8 cellular contexts compared by ENCODE assay signal in the genomic region with DNA sequence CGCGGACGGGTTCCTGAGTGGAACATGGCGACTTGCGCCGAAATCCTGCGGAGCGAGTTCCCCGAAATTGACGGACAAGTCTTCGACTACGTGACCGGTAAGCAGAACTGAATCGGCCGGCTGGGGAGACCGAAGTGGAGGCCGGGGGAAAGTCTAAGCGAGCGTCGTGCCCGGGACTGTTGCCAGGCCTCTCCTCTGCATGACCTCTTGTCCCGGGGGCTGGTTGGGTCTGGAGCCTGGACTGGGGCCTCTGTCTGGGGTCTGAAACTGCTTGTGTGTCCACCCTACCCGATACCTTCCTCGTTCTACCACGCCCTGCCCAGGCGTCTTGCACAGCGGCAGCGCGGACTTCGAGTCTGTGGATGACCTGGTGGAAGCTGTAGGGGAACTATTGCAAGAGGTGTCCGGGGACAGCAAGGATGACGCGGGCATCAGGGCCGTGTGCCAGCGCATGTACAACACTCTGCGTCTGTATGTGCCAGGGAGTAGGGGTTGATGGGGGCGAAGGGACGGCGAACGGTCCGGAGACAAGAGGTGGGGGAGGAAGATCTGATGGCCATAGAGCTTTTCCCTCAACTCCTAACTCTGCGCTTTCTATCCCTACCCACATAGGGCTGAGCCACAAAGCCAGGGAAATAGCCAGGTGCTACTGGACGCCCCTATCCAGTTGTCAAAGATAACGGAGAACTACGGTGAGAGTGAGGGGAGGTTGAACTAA. TPM values are rescaled to one million over a fixed set of nuclear protein-coding genes. Genes with fewer than 3 reads are reported as not detected.
A peak's percentile ranks its signal among the peaks of the same experiment; 100 is the strongest.
DNase-seq lines count a peak whose midpoint lies in the region; ATAC-seq and TF ChIP-seq lines count a peak whose summit lies in the region.

A gene with protein sequence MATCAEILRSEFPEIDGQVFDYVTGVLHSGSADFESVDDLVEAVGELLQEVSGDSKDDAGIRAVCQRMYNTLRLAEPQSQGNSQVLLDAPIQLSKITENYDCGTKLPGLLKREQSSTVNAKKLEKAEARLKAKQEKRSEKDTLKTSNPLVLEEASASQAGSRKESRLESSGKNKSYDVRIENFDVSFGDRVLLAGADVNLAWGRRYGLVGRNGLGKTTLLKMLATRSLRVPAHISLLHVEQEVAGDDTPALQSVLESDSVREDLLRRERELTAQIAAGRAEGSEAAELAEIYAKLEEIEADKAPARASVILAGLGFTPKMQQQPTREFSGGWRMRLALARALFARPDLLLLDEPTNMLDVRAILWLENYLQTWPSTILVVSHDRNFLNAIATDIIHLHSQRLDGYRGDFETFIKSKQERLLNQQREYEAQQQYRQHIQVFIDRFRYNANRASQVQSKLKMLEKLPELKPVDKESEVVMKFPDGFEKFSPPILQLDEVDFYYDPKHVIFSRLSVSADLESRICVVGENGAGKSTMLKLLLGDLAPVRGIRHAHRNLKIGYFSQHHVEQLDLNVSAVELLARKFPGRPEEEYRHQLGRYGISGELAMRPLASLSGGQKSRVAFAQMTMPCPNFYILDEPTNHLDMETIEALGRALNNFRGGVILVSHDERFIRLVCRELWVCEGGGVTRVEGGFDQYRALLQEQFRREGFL (plus strand): TSS at position 16 of the 718 bp plus-strand sequence. CDS start 9 bp downstream, at position 25.

- H3K4me3 Mint-ChIP-seq in CD4-positive, CD25-positive, alpha-beta regulatory T cell, result peak within 1 kb of the TSS; percentile 98 to 100 (median 100)
- H3K4me3 Mint-ChIP-seq in activated naive CD8-positive, alpha-beta T cell, result peak within 1 kb of the TSS; percentile 98

- no peaks in the 10 kb centered on the region for H3K27me3 ChIP-seq in CD4-positive, CD25-positive, alpha-beta regulatory T cell (ENCODE audit: control insufficient read depth, insufficient read depth, low read length)

- H3K4me1 ChIP-seq in CD4-positive, CD25-positive, alpha-beta regulatory T cell (ENCODE audit: control insufficient read depth, insufficient read depth, low read length, poor library complexity, severe bottlenecking), result peaks cover 29% of the 10 kb centered on the region

- H3K4me1 Mint-ChIP-seq in CD4-positive, CD25-positive, alpha-beta regulatory T cell, result peaks cover 4 to 51% (median 38%) of the 10 kb centered on the region in 4 donors
- peaks cover 35% of the 10 kb centered on the region for H3K4me1 Mint-ChIP-seq in activated naive CD8-positive, alpha-beta T cell (ENCODE audit: low read depth)

- H3K27me3 Mint-ChIP-seq in CD4-positive, CD25-positive, alpha-beta regulatory T cell, result no peaks in the 10 kb centered on the region
- no peaks in the 10 kb centered on the region for H3K27me3 Mint-ChIP-seq in activated naive CD8-positive, alpha-beta T cell

- peak within 1 kb of the TSS; percentile 88 for H3K4me3 ChIP-seq in CD4-positive, CD25-positive, alpha-beta regulatory T cell (ENCODE audit: low read depth, low read length)
- peak within 1 kb of the TSS; percentile 99 for H3K4me3 ChIP-seq in retinal pigment epithelial cell (ENCODE audit: low read length)

- H3K36me3 ChIP-seq in CD4-positive, CD25-positive, alpha-beta regulatory T cell (ENCODE audit: control insufficient read depth, insufficient read depth, low read length), result peaks cover 60% of the 10 kb centered on the region

- H3K27ac ChIP-seq in CD4-positive, CD25-positive, alpha-beta regulatory T cell (ENCODE audit: insufficient read depth, low read length, poor library complexity, severe bottlenecking), result peak within 1 kb of the TSS; percentile 74

- peaks cover 39% of the 10 kb centered on the region for H3K36me3 Mint-ChIP-seq in CD4-positive, CD25-positive, alpha-beta regulatory T cell
- H3K36me3 Mint-ChIP-seq in activated naive CD8-positive, alpha-beta T cell, result peaks cover 9% of the 10 kb centered on the region

- H3K9me3 ChIP-seq in CD4-positive, CD25-positive, alpha-beta regulatory T cell (ENCODE audit: control insufficient read depth in 2 of 2, low read length in 2 of 2), result no peaks in the 10 kb centered on the region

- no peaks in the 10 kb centered on the region for H3K9me3 Mint-ChIP-seq in CD4-positive, CD25-positive, alpha-beta regulatory T cell
- no peaks in the 10 kb centered on the region for H3K9me3 Mint-ChIP-seq in activated naive CD8-positive, alpha-beta T cell (ENCODE audit: low read depth)

- peak within 1 kb of the TSS; percentile 96 to 98 (median 98) for H3K27ac Mint-ChIP-seq in CD4-positive, CD25-positive, alpha-beta regulatory T cell
- H3K27ac Mint-ChIP-seq in activated naive CD8-positive, alpha-beta T cell, result peak within 1 kb of the TSS; percentile 90

- TF ChIP-seq CTCF in retinal pigment epithelial cell (conservative IDR thresholded peaks at IDR 0.05; ENCODE audit: low read depth, low read length), result no peak

- intact Hi-C loops in left cardiac atrium (cut with DNase I), result loop anchor here in 1 of 2 donors (5.0 kb wide), 2 partner anchors 54 to 61 kb away; a partner anchor contains a TSS

- ATAC-seq in CD4-positive, CD25-positive, alpha-beta regulatory T cell (ENCODE audit: low read depth in 2 of 2), result peak; percentile 2 to 16
- ATAC-seq in GM19395 (IDR thresholded peaks at IDR 0.05; ENCODE audit: unreplicated experiment), result peak; percentile 40
- ATAC-seq in HG03565 (IDR thresholded peaks at IDR 0.05; ENCODE audit: unreplicated experiment), result peak; percentile 14
- ATAC-seq in left cardiac atrium, result peak; percentile 21 to 46

- DNase-seq in CD4-positive, CD25-positive, alpha-beta regulatory T cell, result no peak
- peak; percentile 77 for DNase-seq in left cardiac atrium
- DNase-seq in retinal pigment epithelial cell (ENCODE audit: low read depth), result no peak
- DNase-seq in NCI-H524 treated with DMSO at 0.1 percent for 48 hours (lab: John Stamatoyannopoulos, UW), result no peak
- no peak for DNase-seq in dedifferentiated amniotic fluid mesenchymal stem cell (ENCODE audit: extremely low spot score)

RNA-seq across cellular contexts. Expression of the gene that starts here (rescaled TPM):
- total RNA-seq in CD4-positive, CD25-positive, alpha-beta regulatory T cell, result 128 TPM
- 10 to 100 TPM; 38.6 to 51.4 (median 40.5) TPM for polyA plus RNA-seq in CD4-positive, CD25-positive, alpha-beta regulatory T cell
- 10 to 100 TPM; 54.4 to 78.2 TPM for total RNA-seq in left cardiac atrium
